ENCODE assay signal across 1 cellular context in the genomic region with DNA sequence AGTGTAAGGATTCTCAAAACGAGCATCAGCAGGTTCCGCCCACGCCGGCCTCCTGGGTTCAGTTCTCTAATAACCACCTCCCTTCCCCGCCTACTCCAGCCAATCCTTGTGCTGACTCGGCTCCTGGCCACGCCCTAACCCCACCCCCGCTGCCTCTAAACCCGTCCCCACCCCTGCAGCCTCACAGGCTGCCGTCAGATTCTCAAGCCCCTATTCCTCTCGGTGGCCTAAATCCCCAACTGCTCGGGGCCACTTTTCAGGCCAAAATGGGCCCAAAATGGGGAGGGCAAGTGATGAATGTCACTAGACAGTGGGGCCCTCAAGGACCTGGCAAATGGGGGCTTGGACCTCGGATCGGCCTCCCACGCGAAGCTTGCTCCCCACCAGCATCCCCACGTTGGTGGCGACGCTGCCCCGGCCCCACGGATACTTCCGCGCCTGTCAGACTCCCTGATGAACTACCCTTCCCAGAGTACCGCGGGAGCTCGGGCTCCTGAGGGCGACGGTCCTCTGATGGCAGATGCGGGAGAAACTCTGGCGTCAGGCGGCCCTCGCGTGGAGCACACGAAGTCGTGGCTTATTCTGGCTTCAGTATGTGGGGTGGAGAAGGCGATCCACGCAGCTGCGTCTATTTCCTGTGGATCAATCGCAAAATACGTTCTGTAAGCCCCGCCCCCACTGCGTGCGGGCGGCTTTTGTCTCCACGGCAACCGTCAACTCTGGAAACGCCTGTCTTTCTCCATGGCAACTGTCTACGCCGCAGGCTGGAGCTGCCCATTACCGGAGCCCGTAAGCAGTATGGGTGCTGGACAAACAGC.
TF ChIP-seq lines count a peak whose summit lies in the region.

No MANE protein-coding gene starts in this region.

TF ChIP-seq in GM23338, 12 proteins besides CTCF, POLR2A, EP300 and RAD21 (continued from another document):
- TF ChIP-seq, protein P1, sequence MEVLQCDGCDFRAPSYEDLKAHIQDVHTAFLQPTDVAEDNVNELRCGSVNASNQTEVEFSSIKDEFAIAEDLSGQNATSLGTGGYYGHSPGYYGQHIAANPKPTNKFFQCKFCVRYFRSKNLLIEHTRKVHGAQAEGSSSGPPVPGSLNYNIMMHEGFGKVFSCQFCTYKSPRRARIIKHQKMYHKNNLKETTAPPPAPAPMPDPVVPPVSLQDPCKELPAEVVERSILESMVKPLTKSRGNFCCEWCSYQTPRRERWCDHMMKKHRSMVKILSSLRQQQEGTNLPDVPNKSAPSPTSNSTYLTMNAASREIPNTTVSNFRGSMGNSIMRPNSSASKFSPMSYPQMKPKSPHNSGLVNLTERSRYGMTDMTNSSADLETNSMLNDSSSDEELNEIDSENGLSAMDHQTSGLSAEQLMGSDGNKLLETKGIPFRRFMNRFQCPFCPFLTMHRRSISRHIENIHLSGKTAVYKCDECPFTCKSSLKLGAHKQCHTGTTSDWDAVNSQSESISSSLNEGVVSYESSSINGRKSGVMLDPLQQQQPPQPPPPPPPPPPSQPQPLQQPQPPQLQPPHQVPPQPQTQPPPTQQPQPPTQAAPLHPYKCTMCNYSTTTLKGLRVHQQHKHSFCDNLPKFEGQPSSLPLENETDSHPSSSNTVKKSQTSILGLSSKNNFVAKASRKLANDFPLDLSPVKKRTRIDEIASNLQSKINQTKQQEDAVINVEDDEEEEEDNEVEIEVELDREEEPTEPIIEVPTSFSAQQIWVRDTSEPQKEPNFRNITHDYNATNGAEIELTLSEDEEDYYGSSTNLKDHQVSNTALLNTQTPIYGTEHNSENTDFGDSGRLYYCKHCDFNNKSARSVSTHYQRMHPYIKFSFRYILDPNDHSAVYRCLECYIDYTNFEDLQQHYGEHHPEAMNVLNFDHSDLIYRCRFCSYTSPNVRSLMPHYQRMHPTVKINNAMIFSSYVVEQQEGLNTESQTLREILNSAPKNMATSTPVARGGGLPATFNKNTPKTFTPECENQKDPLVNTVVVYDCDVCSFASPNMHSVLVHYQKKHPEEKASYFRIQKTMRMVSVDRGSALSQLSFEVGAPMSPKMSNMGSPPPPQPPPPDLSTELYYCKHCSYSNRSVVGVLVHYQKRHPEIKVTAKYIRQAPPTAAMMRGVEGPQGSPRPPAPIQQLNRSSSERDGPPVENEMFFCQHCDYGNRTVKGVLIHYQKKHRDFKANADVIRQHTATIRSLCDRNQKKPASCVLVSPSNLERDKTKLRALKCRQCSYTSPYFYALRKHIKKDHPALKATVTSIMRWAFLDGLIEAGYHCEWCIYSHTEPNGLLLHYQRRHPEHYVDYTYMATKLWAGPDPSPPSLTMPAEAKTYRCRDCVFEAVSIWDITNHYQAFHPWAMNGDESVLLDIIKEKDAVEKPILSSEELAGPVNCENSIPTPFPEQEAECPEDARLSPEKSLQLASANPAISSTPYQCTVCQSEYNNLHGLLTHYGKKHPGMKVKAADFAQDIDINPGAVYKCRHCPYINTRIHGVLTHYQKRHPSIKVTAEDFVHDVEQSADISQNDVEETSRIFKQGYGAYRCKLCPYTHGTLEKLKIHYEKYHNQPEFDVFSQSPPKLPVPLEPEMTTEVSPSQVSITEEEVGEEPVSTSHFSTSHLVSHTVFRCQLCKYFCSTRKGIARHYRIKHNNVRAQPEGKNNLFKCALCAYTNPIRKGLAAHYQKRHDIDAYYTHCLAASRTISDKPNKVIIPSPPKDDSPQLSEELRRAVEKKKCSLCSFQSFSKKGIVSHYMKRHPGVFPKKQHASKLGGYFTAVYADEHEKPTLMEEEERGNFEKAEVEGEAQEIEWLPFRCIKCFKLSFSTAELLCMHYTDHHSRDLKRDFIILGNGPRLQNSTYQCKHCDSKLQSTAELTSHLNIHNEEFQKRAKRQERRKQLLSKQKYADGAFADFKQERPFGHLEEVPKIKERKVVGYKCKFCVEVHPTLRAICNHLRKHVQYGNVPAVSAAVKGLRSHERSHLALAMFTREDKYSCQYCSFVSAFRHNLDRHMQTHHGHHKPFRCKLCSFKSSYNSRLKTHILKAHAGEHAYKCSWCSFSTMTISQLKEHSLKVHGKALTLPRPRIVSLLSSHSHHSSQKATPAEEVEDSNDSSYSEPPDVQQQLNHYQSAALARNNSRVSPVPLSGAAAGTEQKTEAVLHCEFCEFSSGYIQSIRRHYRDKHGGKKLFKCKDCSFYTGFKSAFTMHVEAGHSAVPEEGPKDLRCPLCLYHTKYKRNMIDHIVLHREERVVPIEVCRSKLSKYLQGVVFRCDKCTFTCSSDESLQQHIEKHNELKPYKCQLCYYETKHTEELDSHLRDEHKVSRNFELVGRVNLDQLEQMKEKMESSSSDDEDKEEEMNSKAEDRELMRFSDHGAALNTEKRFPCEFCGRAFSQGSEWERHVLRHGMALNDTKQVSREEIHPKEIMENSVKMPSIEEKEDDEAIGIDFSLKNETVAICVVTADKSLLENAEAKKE (CRISPR knock-in tag; IDR thresholded peaks at IDR 0.05) = no peak
- no peak for TF ChIP-seq POLR2AphosphoS5 (IDR thresholded peaks at IDR 0.05; ENCODE audit: low read depth)
TF ChIP-seq in GM23338: peak in this region for 0.
